Comparison of ENCODE assay signal across 1 cellular context in genomic region chrX:8010105-8010504, GRCh38.
TF ChIP-seq lines count a peak whose summit lies in the region.

No MANE protein-coding gene starts in this region.

TF ChIP-seq in HCT116, 20 proteins besides CTCF, POLR2A, EP300 and RAD21 (continued from another document):
- TF ChIP-seq ELF1 (IDR thresholded peaks at IDR 0.05; ENCODE audit: borderline replicate concordance, low read depth), result no peak
